ENCODE assay signal across 8 cellular contexts in the genomic region with DNA sequence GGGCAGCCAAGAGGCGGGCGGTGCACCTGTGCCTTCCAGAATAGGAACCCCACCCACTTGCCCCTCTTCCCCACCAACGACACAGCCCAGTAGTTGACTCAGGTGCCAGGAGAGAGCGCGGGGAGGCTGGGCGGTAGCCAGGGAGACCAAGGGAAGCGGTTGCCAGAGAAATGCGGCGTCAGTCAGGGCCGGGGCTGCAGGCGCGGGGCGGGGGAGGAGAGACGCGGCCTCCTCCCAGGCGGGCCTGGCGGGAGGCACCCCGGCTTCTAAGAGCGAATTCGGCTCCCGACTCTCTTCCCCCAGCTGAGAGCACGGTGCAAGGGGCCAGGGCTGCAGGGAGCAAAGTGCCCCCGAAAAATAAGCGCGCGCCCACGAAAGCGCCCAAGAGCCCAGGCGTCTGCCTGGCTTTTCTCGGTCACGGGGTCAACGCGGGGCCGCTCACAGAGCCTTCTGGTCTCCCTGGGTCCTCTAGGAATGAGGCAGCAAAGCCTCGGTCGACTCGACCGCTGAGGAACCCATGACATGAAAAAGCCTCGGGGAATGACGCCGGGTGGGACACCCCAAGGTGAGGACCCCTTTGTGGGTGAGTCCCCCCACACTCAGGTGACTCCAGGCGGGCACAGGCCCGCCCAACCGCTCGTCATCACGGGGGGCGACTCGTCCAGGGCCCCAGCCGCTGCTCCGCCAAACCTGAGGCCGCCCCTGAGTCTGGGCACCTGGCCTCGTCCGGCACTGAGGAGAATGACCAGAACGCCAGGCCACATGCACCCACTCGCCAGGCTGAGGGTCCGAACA. TPM values are rescaled to one million over a fixed set of nuclear protein-coding genes. Genes with fewer than 3 reads are reported as not detected.
DNase-seq lines count a peak whose midpoint lies in the region; ATAC-seq, FAIRE-seq and TF ChIP-seq lines count a peak whose summit lies in the region.

No MANE protein-coding gene starts in this region.

- peaks cover 31% of the 10 kb centered on the region for H3K27me3 Mint-ChIP-seq in IgD-negative memory B cell
- peaks cover 8% of the 10 kb centered on the region for H3K27me3 Mint-ChIP-seq in astrocyte (ENCODE audit: low read depth, unreplicated experiment)

- TF ChIP-seq POLR2A in A549 (IDR thresholded peaks at IDR 0.05; ENCODE audit: low read length), result no peak

- H3K9me3 Mint-ChIP-seq in IgD-negative memory B cell (peaks cover 0 to 4% (median 0%) of the 10 kb centered on the region in 3 donors), astrocyte (ENCODE audit: unreplicated experiment) (no peaks in the 10 kb centered on the region)

- WGBS in A549 (ENCODE audit: missing lambda C conversion rate), result 94% methylated on average over 53 of the region's 56 CpGs

- H4K20me1 ChIP-seq in astrocyte (ENCODE audit: insufficient read depth, low read length), result no peaks in the 10 kb centered on the region

- POLR2A ChIA-PET in A549 (lab: Yijun Ruan, JAX), result interaction anchor here (1.1 to 1.7 kb wide), 3 partner anchors 104 to 106 kb away, joined by 3 to 19 read pairs (median 5); partner anchors contain the start of gene RPS17

- H3K27me3 ChIP-seq in astrocyte (ENCODE audit: insufficient read depth, low read length), result peaks cover 49% of the 10 kb centered on the region

- H3K9ac ChIP-seq in astrocyte (ENCODE audit: low read length), result no peak overlapping the region

- H3K4me2 ChIP-seq in A549 (peak overlapping the region; percentile 83), astrocyte (ENCODE audit: low read length) (peak overlapping the region; percentile 84)

- peak overlapping the region; percentile 63 for H2AFZ ChIP-seq in astrocyte (ENCODE audit: low read depth, low read length)

- H3K9me3 ChIP-seq in A549 (no peaks in the 10 kb centered on the region), astrocyte (ENCODE audit: insufficient read depth, low read depth, low read length) (no peaks in the 10 kb centered on the region)

- CTCF ChIA-PET in A549 (lab: Yijun Ruan, JAX), result interaction anchor here (0.8 to 1.4 kb wide), 3 partner anchors 106 to 354 kb away, joined by 3 to 4 read pairs (median 3); partner anchors contain the start of gene RPS17

- H3K4me1 Mint-ChIP-seq in IgD-negative memory B cell, result peaks cover 0 to 5% (median 4%) of the 10 kb centered on the region in 3 donors
- H3K4me1 Mint-ChIP-seq in astrocyte (ENCODE audit: low read depth, unreplicated experiment), result peaks cover 20% of the 10 kb centered on the region

- H3K27ac ChIP-seq in A549, result peak overlapping the region; percentile 83 to 91; a peak in 5 of 6 replicates
- no peak overlapping the region for H3K27ac ChIP-seq in astrocyte (ENCODE audit: low read depth, low read length)

- peak overlapping the region in 3 of 4 donors; percentile 58 to 85 (median 83) for H3K4me3 Mint-ChIP-seq in IgD-negative memory B cell
- H3K4me3 Mint-ChIP-seq in astrocyte (ENCODE audit: unreplicated experiment), result peak overlapping the region; percentile 81

- H3K79me2 ChIP-seq in astrocyte (ENCODE audit: insufficient read depth, low read length), result no peaks in the 10 kb centered on the region

- no peak for DNase-seq in A549 (ENCODE audit: low read depth in 1 of 2, low spot score in 1 of 2)
- no peak for DNase-seq in astrocyte (ENCODE audit: low read depth)
- DNase-seq in midbrain (lab: John Stamatoyannopoulos, UW), result peak; percentile 29
- no peak for DNase-seq in GDM1 (lab: John Stamatoyannopoulos, UW)

- no peak for TF ChIP-seq EP300 in A549 (IDR thresholded peaks at IDR 0.05)

- ATAC-seq in A549, result no peak
- ATAC-seq in HG03521 (IDR thresholded peaks at IDR 0.05; ENCODE audit: unreplicated experiment), result no peak
- ATAC-seq in HG03571 (IDR thresholded peaks at IDR 0.05; ENCODE audit: unreplicated experiment), result no peak
- no peak for ATAC-seq in GM18498 (IDR thresholded peaks at IDR 0.05; ENCODE audit: unreplicated experiment)

- FAIRE-seq in A549 (lab: Jason Lieb, UNC), result no peak
- no peak for FAIRE-seq in astrocyte (lab: Jason Lieb, UNC)

- H3K4me1 ChIP-seq in A549, result peaks cover 6% of the 10 kb centered on the region; the same call in 2 of the 3 replicates
- peaks cover 3% of the 10 kb centered on the region for H3K4me1 ChIP-seq in astrocyte (ENCODE audit: insufficient read depth, low read length)

- H3K36me3 Mint-ChIP-seq in IgD-negative memory B cell, result no peaks in the 10 kb centered on the region
- H3K36me3 Mint-ChIP-seq in astrocyte (ENCODE audit: low read depth, unreplicated experiment), result no peaks in the 10 kb centered on the region

- no peak for TF ChIP-seq RAD21 in A549 (conservative IDR thresholded peaks at IDR 0.05 in 1 of 2, IDR thresholded peaks at IDR 0.05 in 1 of 2)

- no peaks in the 10 kb centered on the region for H3K36me3 ChIP-seq in astrocyte (ENCODE audit: insufficient read depth, low read length)

- no peak for TF ChIP-seq CTCF in A549 (IDR thresholded peaks at IDR 0.05)
- no peak for TF ChIP-seq CTCF in astrocyte (IDR thresholded peaks at IDR 0.05; ENCODE audit: insufficient read depth, low read depth, low read length)

- no peak overlapping the region for H3K27ac Mint-ChIP-seq in IgD-negative memory B cell
- peak overlapping the region; percentile 86 for H3K27ac Mint-ChIP-seq in astrocyte (ENCODE audit: unreplicated experiment)

- H3K4me3 ChIP-seq in A549, result peak overlapping the region; percentile 71
- peak overlapping the region; percentile 44 for H3K4me3 ChIP-seq in astrocyte (ENCODE audit: insufficient read depth, low read depth, low read length)

TF ChIP-seq in A549, 52 proteins besides CTCF, POLR2A, EP300 and RAD21:
- no peak for TF ChIP-seq HDAC2 (IDR thresholded peaks at IDR 0.05)
- TF ChIP-seq ZSCAN20 (CRISPR knock-in tag; IDR thresholded peaks at IDR 0.05), result no peak
- TF ChIP-seq RNF2 (IDR thresholded peaks at IDR 0.05; ENCODE audit: borderline replicate concordance, low read depth), result no peak
- no peak for TF ChIP-seq FOSL2 (IDR thresholded peaks at IDR 0.05)
- TF ChIP-seq FOSL2 (CRISPR knock-in tag; IDR thresholded peaks at IDR 0.05), result no peak
- TF ChIP-seq RFX5 (IDR thresholded peaks at IDR 0.05), result no peak
- no peak for TF ChIP-seq POLR2AphosphoS2 (conservative IDR thresholded peaks at IDR 0.05; ENCODE audit: low read length)

RNA-seq across cellular contexts. Expression of gene CPEB1, which starts 0.7 kb away (rescaled TPM):
- polyA plus RNA-seq in A549 (2011; rRNA removed) (7.0 and 7.7 TPM in 2 replicates), A549 (2017; fragmentation: RNase III; extraction: RNeasy Plus Mini Kit Qiagen cat#74134 plus additional on column Dnase treatment) (2.7 to 2.8 TPM (median 2.7 TPM) in 3 replicates), IgD-negative memory B cell (0.11 TPM)
- 2.6 and 2.8 TPM in 2 replicates for polyA plus RNA-seq in A549 (2012; cell fraction: cytosol; rRNA removed)
- 3.8 and 4.6 TPM in 2 replicates for polyA plus RNA-seq in A549 (2012; cell fraction: nucleus; rRNA removed)
- 8.8 and 10.3 TPM in 2 replicates for polyA minus RNA-seq in A549 (2011; rRNA and poly(A)+ RNA removed)
- 15.4 and 18.5 TPM in 2 replicates for total RNA-seq in astrocyte
